In the genomic region with DNA sequence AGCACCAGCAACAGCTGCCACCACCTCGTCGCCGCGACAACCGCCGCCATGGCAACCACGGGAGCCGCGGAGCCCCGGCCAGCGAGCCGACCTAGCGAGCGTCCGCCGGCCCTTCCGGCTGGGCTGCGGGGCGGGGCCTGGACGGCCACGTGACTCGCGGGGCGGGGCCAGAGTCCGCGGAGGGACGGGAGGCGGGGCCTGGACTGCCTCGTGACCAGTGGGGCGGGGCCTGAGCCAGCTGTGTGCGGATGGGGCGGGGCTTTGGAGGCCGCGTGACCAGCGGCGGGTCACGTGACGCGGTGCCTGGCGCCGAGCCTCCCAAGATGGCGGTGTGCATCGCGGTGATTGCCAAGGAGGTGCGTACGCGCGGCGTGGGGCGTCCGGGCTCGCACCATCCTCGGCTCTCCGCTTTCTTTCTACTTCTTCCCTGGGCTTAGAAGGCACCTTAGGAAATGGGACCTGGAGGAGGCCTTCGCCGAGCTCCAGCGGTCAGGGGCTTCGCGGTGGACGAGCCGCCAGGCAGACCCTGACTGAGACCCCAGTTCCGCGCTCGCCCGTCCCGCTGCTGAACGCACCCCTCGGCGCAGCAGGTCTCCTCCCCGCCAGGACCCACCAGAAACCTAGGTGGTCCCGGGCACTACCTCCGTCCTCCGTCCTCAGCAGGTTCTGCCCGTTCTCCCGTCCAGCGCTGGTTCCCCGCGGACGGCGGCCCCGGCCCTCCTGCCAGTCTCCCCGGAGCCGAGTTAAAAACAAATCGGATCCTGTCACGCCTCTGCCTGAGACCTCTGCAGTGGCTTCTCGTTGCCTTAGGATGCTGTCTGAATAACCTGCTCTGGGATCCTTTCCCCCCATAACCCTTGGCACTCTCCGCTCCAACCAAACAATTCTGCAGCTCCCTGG, we compare ENCODE assay signal across 2 cellular contexts.
TF ChIP-seq lines count a peak whose summit lies in the region.

A gene with protein sequence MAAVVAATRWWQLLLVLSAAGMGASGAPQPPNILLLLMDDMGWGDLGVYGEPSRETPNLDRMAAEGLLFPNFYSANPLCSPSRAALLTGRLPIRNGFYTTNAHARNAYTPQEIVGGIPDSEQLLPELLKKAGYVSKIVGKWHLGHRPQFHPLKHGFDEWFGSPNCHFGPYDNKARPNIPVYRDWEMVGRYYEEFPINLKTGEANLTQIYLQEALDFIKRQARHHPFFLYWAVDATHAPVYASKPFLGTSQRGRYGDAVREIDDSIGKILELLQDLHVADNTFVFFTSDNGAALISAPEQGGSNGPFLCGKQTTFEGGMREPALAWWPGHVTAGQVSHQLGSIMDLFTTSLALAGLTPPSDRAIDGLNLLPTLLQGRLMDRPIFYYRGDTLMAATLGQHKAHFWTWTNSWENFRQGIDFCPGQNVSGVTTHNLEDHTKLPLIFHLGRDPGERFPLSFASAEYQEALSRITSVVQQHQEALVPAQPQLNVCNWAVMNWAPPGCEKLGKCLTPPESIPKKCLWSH (minus strand): TSS at position 120 of the 900 bp plus-strand sequence. CDS start 70 bp downstream, at position 50.
A gene with protein sequence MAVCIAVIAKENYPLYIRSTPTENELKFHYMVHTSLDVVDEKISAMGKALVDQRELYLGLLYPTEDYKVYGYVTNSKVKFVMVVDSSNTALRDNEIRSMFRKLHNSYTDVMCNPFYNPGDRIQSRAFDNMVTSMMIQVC (plus strand): TSS at position 300 of the 900 bp plus-strand sequence. CDS start 24 bp downstream, at position 324.

TF ChIP-seq in IMR-90, 13 proteins besides CTCF, POLR2A, EP300 and RAD21:
- TF ChIP-seq SMC3 (IDR thresholded peaks at IDR 0.05; ENCODE audit: low read depth, low read length): no peak
- peak; percentile 82 for TF ChIP-seq BHLHE40 (IDR thresholded peaks at IDR 0.05; ENCODE audit: low read depth, low read length)
- TF ChIP-seq MAZ (IDR thresholded peaks at IDR 0.05; ENCODE audit: borderline replicate concordance, low read depth, low read length): peak; percentile 88; the same call in 1 of the 2 replicates
- TF ChIP-seq FOS (IDR thresholded peaks at IDR 0.05; ENCODE audit: low read depth, low read length): peak; percentile 98
- no peak for TF ChIP-seq RFX5 (IDR thresholded peaks at IDR 0.05; ENCODE audit: low read depth, low read length)
- TF ChIP-seq MAFK (IDR thresholded peaks at IDR 0.05; ENCODE audit: low read depth, low read length): no peak
- TF ChIP-seq, protein P1, sequence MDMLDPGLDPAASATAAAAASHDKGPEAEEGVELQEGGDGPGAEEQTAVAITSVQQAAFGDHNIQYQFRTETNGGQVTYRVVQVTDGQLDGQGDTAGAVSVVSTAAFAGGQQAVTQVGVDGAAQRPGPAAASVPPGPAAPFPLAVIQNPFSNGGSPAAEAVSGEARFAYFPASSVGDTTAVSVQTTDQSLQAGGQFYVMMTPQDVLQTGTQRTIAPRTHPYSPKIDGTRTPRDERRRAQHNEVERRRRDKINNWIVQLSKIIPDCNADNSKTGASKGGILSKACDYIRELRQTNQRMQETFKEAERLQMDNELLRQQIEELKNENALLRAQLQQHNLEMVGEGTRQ (IDR thresholded peaks at IDR 0.05; ENCODE audit: low read depth, low read length): peak; percentile 100
- no peak for TF ChIP-seq NFE2L2 (IDR thresholded peaks at IDR 0.05; ENCODE audit: low read depth, low read length)
- TF ChIP-seq, protein P2, sequence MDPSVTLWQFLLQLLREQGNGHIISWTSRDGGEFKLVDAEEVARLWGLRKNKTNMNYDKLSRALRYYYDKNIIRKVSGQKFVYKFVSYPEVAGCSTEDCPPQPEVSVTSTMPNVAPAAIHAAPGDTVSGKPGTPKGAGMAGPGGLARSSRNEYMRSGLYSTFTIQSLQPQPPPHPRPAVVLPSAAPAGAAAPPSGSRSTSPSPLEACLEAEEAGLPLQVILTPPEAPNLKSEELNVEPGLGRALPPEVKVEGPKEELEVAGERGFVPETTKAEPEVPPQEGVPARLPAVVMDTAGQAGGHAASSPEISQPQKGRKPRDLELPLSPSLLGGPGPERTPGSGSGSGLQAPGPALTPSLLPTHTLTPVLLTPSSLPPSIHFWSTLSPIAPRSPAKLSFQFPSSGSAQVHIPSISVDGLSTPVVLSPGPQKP (IDR thresholded peaks at IDR 0.05; ENCODE audit: borderline replicate concordance, low read depth, low read length): no peak
- TF ChIP-seq MXI1 (IDR thresholded peaks at IDR 0.05; ENCODE audit: borderline replicate concordance, low read depth, low read length): peak; percentile 21; the same call in 1 of the 2 replicates

TF ChIP-seq in endothelial cell of umbilical vein, 7 proteins besides CTCF, POLR2A, EP300 and RAD21:
- TF ChIP-seq MYC (IDR thresholded peaks at IDR 0.05; ENCODE audit: low read depth, low read length) (peak; percentile 75), POLR2AphosphoS5 (IDR thresholded peaks at IDR 0.05; ENCODE audit: insufficient read depth, low read depth, low read length) (peak; percentile 98), JUN (IDR thresholded peaks at IDR 0.05; ENCODE audit: borderline replicate concordance, insufficient read depth, insufficient read length, low read depth) (no peak)
- TF ChIP-seq, protein P3, sequence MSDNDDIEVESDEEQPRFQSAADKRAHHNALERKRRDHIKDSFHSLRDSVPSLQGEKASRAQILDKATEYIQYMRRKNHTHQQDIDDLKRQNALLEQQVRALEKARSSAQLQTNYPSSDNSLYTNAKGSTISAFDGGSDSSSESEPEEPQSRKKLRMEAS (IDR thresholded peaks at IDR 0.05; ENCODE audit: insufficient read depth, insufficient read length): peak; percentile 99
